19 cellular contexts compared by ENCODE assay signal in the genomic region with DNA sequence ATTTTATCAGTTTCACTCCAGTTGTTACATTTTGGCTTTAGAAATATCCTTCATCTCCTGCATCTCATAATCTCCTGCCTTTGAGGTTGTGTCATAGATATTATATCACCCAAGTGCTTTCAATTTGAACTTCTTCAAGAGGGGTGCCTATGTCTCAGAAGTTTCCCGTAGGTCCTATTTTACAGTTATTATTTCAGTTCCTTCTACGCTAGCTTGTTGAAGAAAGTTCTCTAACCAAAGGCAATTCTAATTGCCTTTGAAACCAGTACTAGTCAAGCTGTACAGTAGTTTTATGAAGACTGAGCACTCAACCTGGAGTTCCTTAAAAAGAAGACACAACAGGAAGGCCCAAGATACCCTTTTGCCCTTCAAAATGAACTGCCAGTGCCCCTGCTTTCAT.
"Had no signal": no experiment of that assay in that cellular context is flagged by ENCODE, and none has a peak within 500 bp of the region (broad histone marks: within the 10 kb centered on the region; RNA-seq: fewer than 3 reads in every experiment).

No MANE protein-coding gene starts in this region.

- H3K9me3 ChIP-seq: ascending aorta, sigmoid colon, thyroid gland had no signal

- H3K4me1 Mint-ChIP-seq: activated naive CD4-positive, alpha-beta T cell treated with anti-CD3 and anti-CD28 coated beads, Interleukin-2, amount 10 ng/mL, durations not matched to agents 7 days and 5 days had no signal

- ATAC-seq: activated CD8-positive, alpha-beta T cell treated with anti-CD3 and anti-CD28 coated beads for 36 hours; activated T-cell treated with anti-CD3 and anti-CD28 coated beads, Interleukin-2, amount 50 U/mL, for 4 hours had no signal

- H3K4me1 ChIP-seq: ascending aorta had no signal

- DNase-seq: activated CD4-positive, alpha-beta T cell treated with anti-CD3 and anti-CD28 coated beads, Interleukin-2, amount 10 ng/mL, durations not matched to agents 24 days and 14 days; activated CD8-positive, alpha-beta T cell treated with anti-CD3 and anti-CD28 coated beads for 36 hours; activated naive CD4-positive, alpha-beta T cell treated with anti-CD3 and anti-CD28 coated beads, Interleukin-2, amount 10 ng/mL, durations not matched to agents 7 days and 5 days; activated T-cell treated with anti-CD3 and anti-CD28 coated beads, Interleukin-2, amount 50 U/mL, for 4 hours; effector CD4-positive, alpha-beta T cell; head of caudate nucleus; nephron progenitor cell; nucleus accumbens; sigmoid colon; stimulated activated CD4-positive, alpha-beta T cell treated with anti-CD3 and anti-CD28 coated beads, Interleukin-4, amount 100 ng/mL, for 4 hours; stimulated activated naive CD4-positive, alpha-beta T cell; thyroid gland had no signal

- H3K4me3 ChIP-seq: ascending aorta, coronary artery, lung, sigmoid colon, thyroid gland had no signal

- H3K27ac Mint-ChIP-seq: activated CD4-positive, alpha-beta T cell treated with anti-CD3 and anti-CD28 coated beads, Interleukin-2, amount 10 ng/mL, durations not matched to agents 24 days and 14 days; activated CD8-positive, alpha-beta T cell treated with anti-CD3 and anti-CD28 coated beads for 36 hours; activated naive CD4-positive, alpha-beta T cell treated with anti-CD3 and anti-CD28 coated beads, Interleukin-2, amount 10 ng/mL, durations not matched to agents 7 days and 5 days; mesothelial cell of epicardium; nephron progenitor cell had no signal

- H3K9me3 Mint-ChIP-seq: activated CD4-positive, alpha-beta T cell treated with anti-CD3 and anti-CD28 coated beads, Interleukin-2, amount 10 ng/mL, durations not matched to agents 24 days and 14 days; activated CD8-positive, alpha-beta T cell treated with anti-CD3 and anti-CD28 coated beads for 36 hours; activated naive CD4-positive, alpha-beta T cell treated with anti-CD3 and anti-CD28 coated beads, Interleukin-2, amount 10 ng/mL, durations not matched to agents 7 days and 5 days; activated T-cell treated with anti-CD3 and anti-CD28 coated beads, Interleukin-2, amount 50 U/mL, for 4 hours; central memory CD8-positive, alpha-beta T cell; mesothelial cell of epicardium; nephron progenitor cell had no signal

- H3K27me3 ChIP-seq: ascending aorta, sigmoid colon, thyroid gland had no signal

- FAIRE-seq: frontal cortex, keratinocyte had no signal

- H3K27me3 Mint-ChIP-seq: activated CD4-positive, alpha-beta T cell treated with anti-CD3 and anti-CD28 coated beads, Interleukin-2, amount 10 ng/mL, durations not matched to agents 24 days and 14 days; activated CD8-positive, alpha-beta T cell treated with anti-CD3 and anti-CD28 coated beads for 36 hours; activated naive CD4-positive, alpha-beta T cell treated with anti-CD3 and anti-CD28 coated beads, Interleukin-2, amount 10 ng/mL, durations not matched to agents 7 days and 5 days; central memory CD8-positive, alpha-beta T cell had no signal

- H3K36me3 ChIP-seq: ascending aorta, sigmoid colon, thyroid gland had no signal

- H3K4me3 Mint-ChIP-seq: activated CD4-positive, alpha-beta T cell treated with anti-CD3 and anti-CD28 coated beads, Interleukin-2, amount 10 ng/mL, durations not matched to agents 24 days and 14 days; activated CD8-positive, alpha-beta T cell treated with anti-CD3 and anti-CD28 coated beads for 36 hours; activated naive CD4-positive, alpha-beta T cell treated with anti-CD3 and anti-CD28 coated beads, Interleukin-2, amount 10 ng/mL, durations not matched to agents 7 days and 5 days; activated T-cell treated with anti-CD3 and anti-CD28 coated beads, Interleukin-2, amount 50 U/mL, for 4 hours; central memory CD8-positive, alpha-beta T cell; mesothelial cell of epicardium; nephron progenitor cell had no signal

- H3K27ac ChIP-seq: ascending aorta, coronary artery, sigmoid colon, thyroid gland had no signal
